Comparison of ENCODE assay signal across 20 cellular contexts in genomic region chr17:29068828-29069227, GRCh38. TPM values are rescaled to one million over a fixed set of nuclear protein-coding genes. Genes with fewer than 3 reads are reported as not detected.
DNase-seq lines count a peak whose midpoint lies in the region; ATAC-seq, FAIRE-seq and TF ChIP-seq lines count a peak whose summit lies in the region.
"Had no signal": no experiment of that assay in that cellular context is flagged by ENCODE, and none has a peak within 500 bp of the region (broad histone marks: within the 10 kb centered on the region; RNA-seq: fewer than 3 reads in every experiment).

No MANE protein-coding gene starts in this region.

- TF ChIP-seq EP300 in K562 (IDR thresholded peaks at IDR 0.05; ENCODE audit: low read length): no peak
- TF ChIP-seq EP300 in sigmoid colon (IDR thresholded peaks at IDR 0.05): no peak

- intact Hi-C loops in K562 (cut with micrococcal nuclease) (loop anchor here (5.0 kb wide), 1 partner anchor 47 kb away; no protein-coding TSS in a partner anchor), PC-9 (cut with micrococcal nuclease; ENCODE audit: unreplicated experiment) (no loop called here), sigmoid colon (cut with DNase I) (no loop called here)

- no peak for FAIRE-seq in K562 (lab: Jason Lieb, UNC)

- BruUV-seq in K562 (replicated peaks; lab: Mats Ljungman, UMichigan): no TSS peak
- BruUV-seq in PC-9 (replicated peaks; lab: Mats Ljungman, UMichigan): no TSS peak

- H3K9me3 ChIP-seq in BLaER1 (no peaks in the 10 kb centered on the region), K562 (replicated peaks; ENCODE audit: control insufficient read depth, insufficient read depth, low read depth, low read length) (no peaks in the 10 kb centered on the region), PC-9 (ENCODE audit: insufficient read depth, low read depth) (no peaks in the 10 kb centered on the region), sigmoid colon (no peaks in the 10 kb centered on the region)
- H3K9me3 ChIP-seq: BE2C, Peyer's patch, SJCRH30 had no signal

- TF ChIP-seq CTCF in K562 (IDR thresholded peaks at IDR 0.05 in 2 of 3, conservative IDR thresholded peaks at IDR 0.05 in 1 of 3; ENCODE audit: insufficient read depth in 2 of 3, low read depth in 1 of 3, low read length in 3 of 3) (no peak), PC-9 (conservative IDR thresholded peaks at IDR 0.05) (no peak), sigmoid colon (IDR thresholded peaks at IDR 0.05) (no peak)

- peaks cover 17% of the 10 kb centered on the region for H3F3A ChIP-seq in PC-9 (ENCODE audit: insufficient read depth, low read depth)

- no peak for DNase-seq in K562 (ENCODE audit: extremely low read depth in 1 of 4, low spot score in 3 of 4)
- peak; percentile 48 for DNase-seq in globus pallidus (ENCODE audit: low spot score)
- peak; percentile 45 for DNase-seq in occipital lobe (lab: John Stamatoyannopoulos, UW)
- DNase-seq in stimulated activated CD4-positive, alpha-beta T cell treated with anti-CD3 and anti-CD28 coated beads, Interleukin-4, amount 100 ng/mL, for 4 hours: no peak
- no peak for DNase-seq in PC-9
- no peak for DNase-seq in sigmoid colon
- DNase-seq: BE2C; CD4-positive, CD25-positive, alpha-beta regulatory T cell; DMS79; HFFc6; NCI-H1105 treated with DMSO at 0.1 percent for 48 hours; NCI-H2081; NCI-H2171; NCI-H524 treated with DMSO at 0.1 percent for 48 hours; Peyer's patch; SJCRH30 had no signal

- H3K27me3 ChIP-seq in BLaER1 (no peaks in the 10 kb centered on the region), K562 (ENCODE audit: control insufficient read depth in 2 of 2, insufficient read depth in 2 of 2, low read length in 2 of 2) (peaks cover 3 to 9% of the 10 kb centered on the region in 2 experiments; a peak in 3 of 5 replicates), PC-9 (ENCODE audit: insufficient read depth, low read depth) (no peaks in the 10 kb centered on the region), sigmoid colon (peaks cover 0 to 25% (median 0%) of the 10 kb centered on the region in 3 donors)
- H3K27me3 ChIP-seq: BE2C, Peyer's patch, SJCRH30 had no signal

- H3K4me3 ChIP-seq in BLaER1 (no peak overlapping the region), K562 (no peak overlapping the region), PC-9 (no peak overlapping the region), sigmoid colon (no peak overlapping the region)
- H3K4me3 ChIP-seq: Peyer's patch, SJCRH30 had no signal

- 83% methylated on average over 10 of the region's 10 CpGs for WGBS in K562 (ENCODE audit: insufficient coverage, low coverage, missing lambda C conversion rate)
- WGBS in sigmoid colon, 2 donors: 89 to 90% methylated on average over 10 of the region's 10 CpGs

- no peaks in the 10 kb centered on the region for H3K79me2 ChIP-seq in K562 (ENCODE audit: control insufficient read depth, insufficient read depth, low read length)
- no peaks in the 10 kb centered on the region for H3K79me2 ChIP-seq in PC-9 (ENCODE audit: low read depth)

- CTCF ChIA-PET in K562 (lab: Yijun Ruan, JAX; ENCODE audit: low intra/inter-chr PET ratio) (interaction anchor here (1.0 kb wide), 1 partner anchor 36 kb away, joined by 3 read pairs; no protein-coding TSS in a partner anchor), PC-9 (lab: Charles Lee) (no interaction called here)

- H3K9ac ChIP-seq in BLaER1 (no peak overlapping the region), K562 (ENCODE audit: insufficient read depth in 1 of 2, low read depth in 2 of 2, low read length in 2 of 2) (no peak overlapping the region)
- H3K9ac ChIP-seq: KMS-11 had no signal

- no peaks in the 10 kb centered on the region for H3K9me2 ChIP-seq in PC-9 (ENCODE audit: insufficient read depth)

- H3K27ac ChIP-seq in BLaER1: no peak overlapping the region; the same call in 1 of the 2 replicates
- no peak overlapping the region for H3K27ac ChIP-seq in K562 (ENCODE audit: extremely low read depth, low read depth, low read length)
- H3K27ac ChIP-seq in PC-9: no peak overlapping the region
- H3K27ac ChIP-seq in sigmoid colon: no peak overlapping the region
- H3K27ac ChIP-seq: HL-60, KMS-11, Peyer's patch, SJCRH30 had no signal

- TF ChIP-seq POLR2A in K562 (conservative IDR thresholded peaks at IDR 0.05): no peak
- TF ChIP-seq POLR2A in sigmoid colon (IDR thresholded peaks at IDR 0.05): no peak

- H3K4me1 ChIP-seq in BLaER1 (peaks cover 61% of the 10 kb centered on the region), K562 (replicated peaks in 1 of 2; ENCODE audit: control insufficient read depth in 2 of 2, insufficient read depth in 2 of 2, low read length in 2 of 2) (peaks cover 3% of the 10 kb centered on the region in 2 experiments; a peak in 1 of 5 replicates), PC-9 (replicated peaks; ENCODE audit: insufficient read depth) (no peaks in the 10 kb centered on the region), sigmoid colon (no peaks in the 10 kb centered on the region)
- H3K4me1 ChIP-seq: Peyer's patch had no signal

- H2AFZ ChIP-seq in K562 (ENCODE audit: low read depth, low read length) (peak overlapping the region; percentile 86; the same call in 1 of the 2 replicates), PC-9 (no peak overlapping the region)

- no peak for TF ChIP-seq RAD21 in K562 (CRISPR knock-in tag; conservative IDR thresholded peaks at IDR 0.05 in 1 of 2, IDR thresholded peaks at IDR 0.05 in 1 of 2)

- no peaks in the 10 kb centered on the region; the same call in 1 of the 2 replicates for H3K36me3 ChIP-seq in BLaER1
- no peaks in the 10 kb centered on the region for H3K36me3 ChIP-seq in K562 (ENCODE audit: control insufficient read depth, insufficient read depth, low read length)
- no peaks in the 10 kb centered on the region for H3K36me3 ChIP-seq in PC-9 (ENCODE audit: low read depth)
- H3K36me3 ChIP-seq in sigmoid colon: no peaks in the 10 kb centered on the region
- H3K36me3 ChIP-seq: BE2C, Peyer's patch, SJCRH30 had no signal

- peak overlapping the region; percentile 62; the same call in 1 of the 2 replicates for H3K4me2 ChIP-seq in BLaER1
- H3K4me2 ChIP-seq in K562 (ENCODE audit: insufficient read depth, low read length): no peak overlapping the region
- no peak overlapping the region for H3K4me2 ChIP-seq in PC-9
- H3K4me2 ChIP-seq: KMS-11 had no signal

- no peaks in the 10 kb centered on the region for H3K9me1 ChIP-seq in K562 (ENCODE audit: control insufficient read depth, insufficient read depth, low read length)

- POLR2A ChIA-PET in K562 (lab: Yijun Ruan, JAX) (interaction anchor here (1.8 kb wide), 1 partner anchor 10 kb away, joined by 7 read pairs; no protein-coding TSS in a partner anchor), PC-9 (lab: Charles Lee; ENCODE audit: unreplicated experiment) (interaction anchor here (0.7 kb wide), 1 partner anchor 498 kb away, joined by 6 read pairs; the partner anchor contains the start of gene PIGS)

- H4K20me1 ChIP-seq in BLaER1: peaks cover 23% of the 10 kb centered on the region
- no peaks in the 10 kb centered on the region for H4K20me1 ChIP-seq in K562 (replicated peaks; ENCODE audit: control insufficient read depth, insufficient read depth, low read length)
- H4K20me1 ChIP-seq in PC-9 (ENCODE audit: insufficient read depth): no peaks in the 10 kb centered on the region

- ATAC-seq in K562 (no peak), HG03095 (IDR thresholded peaks at IDR 0.05; ENCODE audit: unreplicated experiment) (no peak)

- in situ Hi-C loops in K562 (cut with MboI): no loop called here

TF ChIP-seq in K562, 482 proteins besides CTCF, POLR2A, EP300 and RAD21:
- TF ChIP-seq ATF3 (IDR thresholded peaks at IDR 0.05): peak; percentile 51; the same call in 1 of the 2 replicates
- TF ChIP-seq ATF3 (CRISPR knock-in tag; conservative IDR thresholded peaks at IDR 0.05): no peak
- TF ChIP-seq NR2C2 (CRISPR knock-in tag; IDR thresholded peaks at IDR 0.05): no peak
- no peak for TF ChIP-seq NR2C2 (tag; IDR thresholded peaks at IDR 0.05)
- no peak for TF ChIP-seq ZNF583 (CRISPR knock-in tag; IDR thresholded peaks at IDR 0.05)
TF ChIP-seq in K562: peak in this region for 1.

RNA-seq across cellular contexts. Expression of gene PIPOX, which starts 25.9 kb away (rescaled TPM):
- total RNA-seq in K562 (2011; cell fraction: chromatin; rRNA removed; ENCODE audit: low replicate concordance): 7.2 and 10.4 TPM in 2 replicates
- total RNA-seq in K562 (2011; cell fraction: nucleolus; rRNA removed): 6.4 and 7.5 TPM in 2 replicates
- total RNA-seq in K562 (2011; cell fraction: nucleoplasm; rRNA removed): 6.7 and 6.8 TPM in 2 replicates
- total RNA-seq in K562 (2014; rRNA removed) (0.24 and 2.2 TPM in 2 replicates), K562 (2014; rRNA removed; fragmentation: Illumina TruSeq; extraction: Trizol) (0.35 and 0.62 TPM in 2 replicates), K562 (2015; rRNA removed; fragmentation: Illumina TruSeq; extraction: Trizol) (0.38 and 0.72 TPM in 2 replicates), K562 (2021) (0.58 and 0.60 TPM in 2 replicates), occipital lobe (4.1 TPM), PC-9 (2021) (2.8 TPM in 2 replicates), sigmoid colon (10 to 100 TPM in 3 of 4 donors, 1 to 10 TPM in 1; 6.4 to 20.5 (median 11.4) TPM)
- polyA plus RNA-seq in K562 (2011; rRNA removed) (0.14 and 0.39 TPM in 2 replicates), K562 (2014; fragmentation: Illumina TruSeq; extraction: Trizol) (0.22 and 0.43 TPM in 2 replicates), K562 (2014; fragmentation: Nextera tagmentation; extraction: Ambion mirVana) (not detected), K562 (2014; rRNA removed) (0.15 and 0.23 TPM in 2 replicates), sigmoid colon (1 to 10 TPM in 1 of 3 donors, under 1 TPM in 1, not detected in 1; 0.71 to 1.2 TPM)
- polyA plus RNA-seq in K562 (2011; cell fraction: cytosol; rRNA removed): 0.27 and 0.52 TPM in 2 replicates
- 0.58 and 1.5 TPM in 2 replicates for polyA plus RNA-seq in K562 (2011; cell fraction: nucleus; rRNA removed)
- 0.35 and 0.65 TPM in 2 replicates for polyA plus RNA-seq in K562 (2012)
- polyA minus RNA-seq in K562 (2011; rRNA and poly(A)+ RNA removed): 3.4 and 4.3 TPM in 2 replicates
- polyA minus RNA-seq in K562 (2011; cell fraction: cytosol; rRNA and poly(A)+ RNA removed): 1.1 TPM in 1 of 2 replicates, not detected in the other
- polyA minus RNA-seq in K562 (2011; cell fraction: nucleus; rRNA and poly(A)+ RNA removed): 7.7 and 7.9 TPM in 2 replicates

Comparison
In these comparisons a context has a peak if more than half of its experiments do, and no peak if none do; other contexts are left out.
1. DNase-seq: peak in globus pallidus (single experiment) and occipital lobe (single experiment); none in K562 (0 of 4), stimulated activated CD4-positive, alpha-beta T cell treated with anti-CD3 and anti-CD28 coated beads, Interleukin-4, amount 100 ng/mL, for 4 hours (0 of 2), PC-9 (0 of 2) and sigmoid colon (single experiment).